In genomic region chr1:202982715-202983435, GRCh38 we compare ENCODE assay signal across 17 cellular contexts. TPM values are rescaled to one million over a fixed set of nuclear protein-coding genes. Genes with fewer than 3 reads are reported as not detected.
DNase-seq lines count a peak whose midpoint lies in the region; TF ChIP-seq lines count a peak whose summit lies in the region.
"Had no signal": no experiment of that assay in that cellular context is flagged by ENCODE, and none has a peak within 500 bp of the region (broad histone marks: within the 10 kb centered on the region; RNA-seq: fewer than 3 reads in every experiment).

No MANE protein-coding gene starts in this region.

- H3K27me3 Mint-ChIP-seq in activated T-helper 2 cell treated with anti-CD3 and anti-CD28 coated beads, Interferon-gamma antibody, Interleukin-2, Interleukin-4, amounts not matched to agents 10 μg/mL and 5 μg/mL and 100 μg/mL, durations not matched to agents 14 hours and 24 hours and 36 hours (ENCODE audit: low read depth) = peaks cover 23% of the 10 kb centered on the region

- intact Hi-C loops in activated T-helper 2 cell treated with anti-CD3 and anti-CD28 coated beads, Interferon-gamma antibody, Interleukin-2, Interleukin-4, amounts not matched to agents 10 μg/mL and 5 μg/mL and 100 μg/mL, durations not matched to agents 14 hours and 24 hours and 36 hours (cut with micrococcal nuclease) = no loop called here

- H3K27ac Mint-ChIP-seq in activated T-helper 2 cell treated with anti-CD3 and anti-CD28 coated beads, Interferon-gamma antibody, Interleukin-2, Interleukin-4, amounts not matched to agents 10 μg/mL and 5 μg/mL and 100 μg/mL, durations not matched to agents 14 hours and 24 hours and 36 hours = no peak overlapping the region
- H3K27ac Mint-ChIP-seq: CD8-positive, alpha-beta memory T cell had no signal

- H3K27ac ChIP-seq in HL-60 (replicated peaks) = peak overlapping the region; percentile 38
- H3K27ac ChIP-seq: SK-N-MC had no signal

- no peak overlapping the region for H3K4me3 Mint-ChIP-seq in activated T-helper 2 cell treated with anti-CD3 and anti-CD28 coated beads, Interferon-gamma antibody, Interleukin-2, Interleukin-4, amounts not matched to agents 10 μg/mL and 5 μg/mL and 100 μg/mL, durations not matched to agents 14 hours and 24 hours and 36 hours (ENCODE audit: low read depth)
- H3K4me3 Mint-ChIP-seq: CD8-positive, alpha-beta memory T cell had no signal

- H3K36me3 Mint-ChIP-seq in activated T-helper 2 cell treated with anti-CD3 and anti-CD28 coated beads, Interferon-gamma antibody, Interleukin-2, Interleukin-4, amounts not matched to agents 10 μg/mL and 5 μg/mL and 100 μg/mL, durations not matched to agents 14 hours and 24 hours and 36 hours (ENCODE audit: low read depth) = no peaks in the 10 kb centered on the region
- H3K36me3 Mint-ChIP-seq: CD8-positive, alpha-beta memory T cell had no signal

- H3K4me3 ChIP-seq in HL-60 (replicated peaks; ENCODE audit: insufficient read depth, low read length) (no peak overlapping the region), epithelial cell of esophagus (ENCODE audit: low read length) (no peak overlapping the region)
- H3K4me3 ChIP-seq: SK-N-MC had no signal

- no peak for TF ChIP-seq CTCF in HL-60 (IDR thresholded peaks at IDR 0.05; ENCODE audit: insufficient read depth, low read length)
- no peak for TF ChIP-seq CTCF in epithelial cell of esophagus (IDR thresholded peaks at IDR 0.05; ENCODE audit: insufficient read depth, low read depth, low read length, missing control alignments)

- H3K9me3 Mint-ChIP-seq in activated T-helper 2 cell treated with anti-CD3 and anti-CD28 coated beads, Interferon-gamma antibody, Interleukin-2, Interleukin-4, amounts not matched to agents 10 μg/mL and 5 μg/mL and 100 μg/mL, durations not matched to agents 14 hours and 24 hours and 36 hours = no peaks in the 10 kb centered on the region
- H3K9me3 Mint-ChIP-seq: CD8-positive, alpha-beta memory T cell had no signal

- no peaks in the 10 kb centered on the region for H3K4me1 Mint-ChIP-seq in activated T-helper 2 cell treated with anti-CD3 and anti-CD28 coated beads, Interferon-gamma antibody, Interleukin-2, Interleukin-4, amounts not matched to agents 10 μg/mL and 5 μg/mL and 100 μg/mL, durations not matched to agents 14 hours and 24 hours and 36 hours (ENCODE audit: low read depth)

- DNase-seq in CD1c-positive myeloid dendritic cell (ENCODE audit: extremely low spot score) (peak; percentile 61), HL-60 (ENCODE audit: low read depth in 1 of 2, low spot score in 1 of 2) (peak in 1 of 2 experiments; percentile 75), NOMO-1 treated with DMSO at 0.1 percent for 48 hours (lab: John Stamatoyannopoulos, UW; ENCODE audit: unreplicated experiment) (peak; percentile 72), epithelial cell of esophagus (ENCODE audit: low read depth) (peak; percentile 36), NCI-H526 treated with DMSO at 0.1 percent for 48 hours (lab: John Stamatoyannopoulos, UW) (no peak), COLO668 (lab: John Stamatoyannopoulos, UW; ENCODE audit: unreplicated experiment) (no peak)
- no peak for DNase-seq in activated T-helper 2 cell treated with anti-CD3 and anti-CD28 coated beads, Interferon-gamma antibody, Interleukin-2, Interleukin-4, amounts not matched to agents 10 μg/mL and 5 μg/mL and 100 μg/mL, durations not matched to agents 14 hours and 24 hours and 36 hours (ENCODE audit: low spot score)
- DNase-seq: CD8-positive, alpha-beta memory T cell; GF-D8; GOT3; Kasumi-1; NCI-H1092; NCI-H2081 treated with DMSO at 0.1 percent for 48 hours; NCI-H510A treated with DMSO at 0.1 percent for 48 hours; OCI-M1; RPMI8226 had no signal

- no peaks in the 10 kb centered on the region for H3K27me3 ChIP-seq in HL-60 (ENCODE audit: insufficient read depth, poor library complexity, severe bottlenecking)

RNA-seq across cellular contexts. Expression of gene CYB5R1, which starts 15.8 kb away (rescaled TPM):
- 19.0 and 20.0 TPM in 2 replicates for total RNA-seq in activated T-helper 2 cell treated with anti-CD3 and anti-CD28 coated beads, Interferon-gamma antibody, Interleukin-2, Interleukin-4, amounts not matched to agents 10 μg/mL and 5 μg/mL and 100 μg/mL, durations not matched to agents 14 hours and 24 hours and 36 hours

RNA-seq across cellular contexts. Expression of gene TMEM183A, which starts 24.3 kb away (rescaled TPM):
- total RNA-seq in activated T-helper 2 cell treated with anti-CD3 and anti-CD28 coated beads, Interferon-gamma antibody, Interleukin-2, Interleukin-4, amounts not matched to agents 10 μg/mL and 5 μg/mL and 100 μg/mL, durations not matched to agents 14 hours and 24 hours and 36 hours = 74.7 and 75.8 TPM in 2 replicates

RNA-seq across cellular contexts. Expression of gene ADIPOR1, which starts 24.8 kb away (rescaled TPM):
- total RNA-seq in activated T-helper 2 cell treated with anti-CD3 and anti-CD28 coated beads, Interferon-gamma antibody, Interleukin-2, Interleukin-4, amounts not matched to agents 10 μg/mL and 5 μg/mL and 100 μg/mL, durations not matched to agents 14 hours and 24 hours and 36 hours = 79.1 and 79.2 TPM in 2 replicates

RNA-seq across cellular contexts. Expression of gene PPFIA4, which starts 43.4 kb away (rescaled TPM):
- total RNA-seq in activated T-helper 2 cell treated with anti-CD3 and anti-CD28 coated beads, Interferon-gamma antibody, Interleukin-2, Interleukin-4, amounts not matched to agents 10 μg/mL and 5 μg/mL and 100 μg/mL, durations not matched to agents 14 hours and 24 hours and 36 hours = 33.4 and 35.1 TPM in 2 replicates

RNA-seq across cellular contexts. Expression of gene KLHL12, which starts 55.8 kb away (rescaled TPM):
- 27.7 and 29.2 TPM in 2 replicates for total RNA-seq in activated T-helper 2 cell treated with anti-CD3 and anti-CD28 coated beads, Interferon-gamma antibody, Interleukin-2, Interleukin-4, amounts not matched to agents 10 μg/mL and 5 μg/mL and 100 μg/mL, durations not matched to agents 14 hours and 24 hours and 36 hours

Comparison
In these comparisons a context has a peak if more than half of its experiments do, and no peak if none do; other contexts are left out.
1. DNase-seq: peak in CD1c-positive myeloid dendritic cell (single experiment), NOMO-1 treated with DMSO at 0.1 percent for 48 hours (single experiment) and epithelial cell of esophagus (single experiment); none in NCI-H526 treated with DMSO at 0.1 percent for 48 hours (single experiment), COLO668 (single experiment) and activated T-helper 2 cell treated with anti-CD3 and anti-CD28 coated beads, Interferon-gamma antibody, Interleukin-2, Interleukin-4, amounts not matched to agents 10 μg/mL and 5 μg/mL and 100 μg/mL, durations not matched to agents 14 hours and 24 hours and 36 hours (single experiment).